Comparison of ENCODE assay signal across 25 cellular contexts in genomic region chr2:7846607-7847006, GRCh38.
"Had no signal": no experiment of that assay in that cellular context is flagged by ENCODE, and none has a peak within 500 bp of the region (broad histone marks: within the 10 kb centered on the region; RNA-seq: fewer than 3 reads in every experiment).

No MANE protein-coding gene starts in this region.

- H3K27ac ChIP-seq: coronary artery, neural progenitor cell, prostate gland, right atrium auricular region, tibial nerve, upper lobe of right lung, uterus had no signal

- H3K9me3 Mint-ChIP-seq: stimulated activated memory B cell treated with anti-CD40 and anti-IgM and Interleukin-4, amounts not matched to agents 10 μg/mL and 1 μg/mL and 100 μg/mL, for 72 hours had no signal

- ATAC-seq: left lobe of liver; naive thymus-derived CD4-positive, alpha-beta T cell; stimulated activated memory B cell treated with anti-CD40 and anti-IgM and Interleukin-4, amounts not matched to agents 10 μg/mL and 1 μg/mL and 100 μg/mL, for 72 hours; stimulated activated naive CD8-positive, alpha-beta T cell treated with anti-CD3 and anti-CD28 coated beads, Interleukin-15, Interleukin-2, amounts not matched to agents 100 U/mL and 50 U/mL, for 24 hours; upper lobe of right lung had no signal

- H3K36me3 Mint-ChIP-seq: memory B cell; neural progenitor cell; stimulated activated memory B cell treated with anti-CD40 and anti-IgM and Interleukin-4, amounts not matched to agents 10 μg/mL and 1 μg/mL and 100 μg/mL, for 72 hours had no signal

- H3K4me1 ChIP-seq: prostate gland, upper lobe of right lung, uterus had no signal

- DNase-seq: dermis blood vessel endothelial cell; effector memory CD4-positive, alpha-beta T cell; erythroblast; hypothalamus; midbrain; naive thymus-derived CD4-positive, alpha-beta T cell; nucleus accumbens; sigmoid colon; stimulated activated CD4-positive, alpha-beta T cell treated with anti-CD3 and anti-CD28 coated beads, Interleukin-2, amount 100 ng/mL, for 24 hours; stimulated activated CD4-positive, alpha-beta T cell treated with anti-CD3 and anti-CD28 coated beads, Interleukin-4, amount 100 ng/mL, for 4 hours; stimulated activated naive CD8-positive, alpha-beta T cell treated with anti-CD3 and anti-CD28 coated beads, Interleukin-15, Interleukin-2, amounts not matched to agents 100 U/mL and 50 U/mL, for 24 hours; substantia nigra; testis; upper lobe of right lung; uterus had no signal

- H3K9me3 ChIP-seq: prostate gland, right atrium auricular region, sigmoid colon, testis, tibial nerve, upper lobe of right lung, uterus had no signal

- H3K27me3 ChIP-seq: neural progenitor cell, right atrium auricular region, sigmoid colon, testis, tibial nerve, uterus had no signal

- H3K27ac Mint-ChIP-seq: memory B cell; nephron; stimulated activated memory B cell treated with anti-CD40 and anti-IgM and Interleukin-4, amounts not matched to agents 10 μg/mL and 1 μg/mL and 100 μg/mL, for 72 hours had no signal

- H2AFZ ChIP-seq: neural progenitor cell had no signal

- H3K36me3 ChIP-seq: neural progenitor cell, prostate gland, right atrium auricular region, sigmoid colon, tibial nerve, upper lobe of right lung, uterus had no signal

- H3K4me1 Mint-ChIP-seq: memory B cell; nephron; stimulated activated memory B cell treated with anti-CD40 and anti-IgM and Interleukin-4, amounts not matched to agents 10 μg/mL and 1 μg/mL and 100 μg/mL, for 72 hours had no signal

- H3K4me2 ChIP-seq: neural progenitor cell had no signal

- H3K4me3 Mint-ChIP-seq: memory B cell; naive thymus-derived CD4-positive, alpha-beta T cell; nephron; neural progenitor cell; stimulated activated memory B cell treated with anti-CD40 and anti-IgM and Interleukin-4, amounts not matched to agents 10 μg/mL and 1 μg/mL and 100 μg/mL, for 72 hours had no signal

- H3K4me3 ChIP-seq: coronary artery, lung, neural progenitor cell, prostate gland, right atrium auricular region, sigmoid colon, testis, tibial nerve, upper lobe of right lung, uterus had no signal

- H3K9ac ChIP-seq: neural progenitor cell had no signal
